ENCODE assay signal across 1 cellular context in genomic region chr2:207185372-207185771, GRCh38.
TF ChIP-seq lines count a peak whose summit lies in the region.

No MANE protein-coding gene starts in this region.

TF ChIP-seq in IMR-90, 13 proteins besides CTCF, POLR2A, EP300 and RAD21 (continued from another document):
- TF ChIP-seq, protein P1, sequence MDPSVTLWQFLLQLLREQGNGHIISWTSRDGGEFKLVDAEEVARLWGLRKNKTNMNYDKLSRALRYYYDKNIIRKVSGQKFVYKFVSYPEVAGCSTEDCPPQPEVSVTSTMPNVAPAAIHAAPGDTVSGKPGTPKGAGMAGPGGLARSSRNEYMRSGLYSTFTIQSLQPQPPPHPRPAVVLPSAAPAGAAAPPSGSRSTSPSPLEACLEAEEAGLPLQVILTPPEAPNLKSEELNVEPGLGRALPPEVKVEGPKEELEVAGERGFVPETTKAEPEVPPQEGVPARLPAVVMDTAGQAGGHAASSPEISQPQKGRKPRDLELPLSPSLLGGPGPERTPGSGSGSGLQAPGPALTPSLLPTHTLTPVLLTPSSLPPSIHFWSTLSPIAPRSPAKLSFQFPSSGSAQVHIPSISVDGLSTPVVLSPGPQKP (IDR thresholded peaks at IDR 0.05; ENCODE audit: borderline replicate concordance, low read depth, low read length), result no peak
- TF ChIP-seq NFE2L2 (IDR thresholded peaks at IDR 0.05; ENCODE audit: low read depth, low read length) (no peak), CEBPB (IDR thresholded peaks at IDR 0.05; ENCODE audit: low read depth, low read length) (no peak), CHD1 (IDR thresholded peaks at IDR 0.05; ENCODE audit: low read depth, low read length) (no peak), MAFK (IDR thresholded peaks at IDR 0.05; ENCODE audit: low read depth, low read length) (no peak), MXI1 (IDR thresholded peaks at IDR 0.05; ENCODE audit: borderline replicate concordance, low read depth, low read length) (no peak)
- TF ChIP-seq, protein P2, sequence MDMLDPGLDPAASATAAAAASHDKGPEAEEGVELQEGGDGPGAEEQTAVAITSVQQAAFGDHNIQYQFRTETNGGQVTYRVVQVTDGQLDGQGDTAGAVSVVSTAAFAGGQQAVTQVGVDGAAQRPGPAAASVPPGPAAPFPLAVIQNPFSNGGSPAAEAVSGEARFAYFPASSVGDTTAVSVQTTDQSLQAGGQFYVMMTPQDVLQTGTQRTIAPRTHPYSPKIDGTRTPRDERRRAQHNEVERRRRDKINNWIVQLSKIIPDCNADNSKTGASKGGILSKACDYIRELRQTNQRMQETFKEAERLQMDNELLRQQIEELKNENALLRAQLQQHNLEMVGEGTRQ (IDR thresholded peaks at IDR 0.05; ENCODE audit: low read depth, low read length), result no peak
